In the genomic region with DNA sequence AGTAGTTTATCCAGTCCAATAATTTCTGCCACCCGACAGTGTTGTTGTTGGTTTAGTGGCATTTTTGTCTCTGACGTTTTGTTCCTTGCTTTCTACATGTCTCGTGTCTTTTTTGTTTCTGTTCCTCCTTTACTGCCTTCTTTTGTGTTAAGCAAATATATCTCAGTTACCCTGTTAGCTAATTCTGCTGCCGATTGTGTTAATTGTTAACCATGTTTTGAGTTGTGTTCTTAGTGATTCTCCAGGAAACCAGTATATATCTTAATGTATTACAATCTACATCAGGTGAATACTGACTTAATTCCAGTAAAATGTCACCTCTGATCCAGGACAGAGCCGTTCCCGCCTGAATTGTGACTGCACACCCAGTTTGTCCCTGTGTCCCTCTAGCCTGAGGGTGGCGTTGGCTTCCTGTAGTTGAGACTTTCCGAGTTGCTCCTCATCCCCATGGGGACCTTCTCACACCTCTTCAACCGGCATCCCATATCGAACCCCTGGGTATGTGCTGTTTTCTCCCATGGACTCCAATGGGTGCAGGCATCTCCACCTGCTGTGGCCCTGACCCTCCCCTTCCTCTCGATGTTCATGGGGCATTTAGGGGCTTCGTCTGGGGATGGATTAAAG, we compare ENCODE assay signal across 22 cellular contexts. TPM values are rescaled to one million over a fixed set of nuclear protein-coding genes. Genes with fewer than 3 reads are reported as not detected.
A peak's percentile ranks its signal among the peaks of the same experiment; 100 is the strongest.
DNase-seq lines count a peak whose midpoint lies in the region; ATAC-seq and TF ChIP-seq lines count a peak whose summit lies in the region.
"Had no signal": no experiment of that assay in that cellular context is flagged by ENCODE, and none has a peak within 500 bp of the region (broad histone marks: within the 10 kb centered on the region; RNA-seq: fewer than 3 reads in every experiment).

No MANE protein-coding gene starts in this region.

- DNase-seq in left ventricle myocardium superior (peak; percentile 6), heart right ventricle (no peak), H7 (peak; percentile 57), NCI-H526 (lab: John Stamatoyannopoulos, UW) (peak; percentile 78 to 86), aorta (peak; percentile 6 to 15), iPS-NIHi7 (ENCODE audit: extremely low spot score) (no peak)
- no peak for DNase-seq in stimulated activated CD4-positive, alpha-beta T cell treated with anti-CD3 and anti-CD28 coated beads, Interleukin-2, amount 100 ng/mL, for 48 hours
- DNase-seq: ACHN; activated CD8-positive, alpha-beta memory T cell treated with anti-CD3 and anti-CD28 coated beads, Interleukin-2, amount 10 ng/mL, durations not matched to agents 7 days and 5 days; activated gamma-delta T cell; CD4-positive, alpha-beta memory T cell; foreskin melanocyte; mammary epithelial cell; NCI-H187 treated with DMSO at 0.1 percent for 48 hours; NCI-H510A; T-helper 1 cell had no signal

- WGBS in heart right ventricle, 2 donors, result 62 to 68% methylated on average over 12 of the region's 12 CpGs
- 55 to 57% methylated on average over 12 of the region's 12 CpGs for WGBS in aorta, 2 donors

- no peaks in the 10 kb centered on the region for H3K9me3 ChIP-seq in heart right ventricle
- no peaks in the 10 kb centered on the region for H3K9me3 ChIP-seq in aorta (ENCODE audit: control insufficient read depth, low read length)
- H3K9me3 ChIP-seq: ascending aorta had no signal

- H3K4me1 ChIP-seq in heart right ventricle (no peaks in the 10 kb centered on the region), aorta (ENCODE audit: control insufficient read depth in 1 of 2, insufficient read depth in 2 of 2, low read length in 2 of 2) (no peaks in the 10 kb centered on the region)
- H3K4me1 ChIP-seq: ascending aorta had no signal

- H3K4me3 ChIP-seq in heart right ventricle, result no peak overlapping the region
- H3K4me3 ChIP-seq in H7 (ENCODE audit: insufficient read depth, low read depth, low read length), result no peak overlapping the region
- H3K4me3 ChIP-seq in aorta (ENCODE audit: low read length in 2 of 2), result no peak overlapping the region
- H3K4me3 ChIP-seq: ascending aorta had no signal

- peaks cover 4 to 79% (median 65%) of the 10 kb centered on the region in 7 donors for H3K27me3 ChIP-seq in heart right ventricle
- no peaks in the 10 kb centered on the region for H3K27me3 ChIP-seq in H7 (ENCODE audit: control insufficient read depth, insufficient read depth, low read length)
- no peaks in the 10 kb centered on the region for H3K27me3 ChIP-seq in aorta (ENCODE audit: control insufficient read depth in 1 of 2, insufficient read depth in 2 of 2, low read length in 1 of 2)
- H3K27me3 ChIP-seq: ascending aorta had no signal

- no peak overlapping the region for H3K27ac ChIP-seq in heart right ventricle
- H3K27ac ChIP-seq in aorta (ENCODE audit: low read depth in 1 of 2, low read length in 2 of 2), result no peak overlapping the region
- H3K27ac ChIP-seq: ascending aorta had no signal

- ATAC-seq in left ventricle myocardium superior (no peak), heart right ventricle (no peak), aorta (ENCODE audit: low FRiP score) (no peak), esophagus mucosa (no peak)
- ATAC-seq: activated CD8-positive, alpha-beta memory T cell treated with anti-CD3 and anti-CD28 coated beads, Interleukin-2, amount 10 ng/mL, durations not matched to agents 7 days and 5 days; WTC11 had no signal

- H3K36me3 ChIP-seq in heart right ventricle (no peaks in the 10 kb centered on the region), H7 (replicated peaks; ENCODE audit: control insufficient read depth, insufficient read depth, low read length) (no peaks in the 10 kb centered on the region), aorta (ENCODE audit: control insufficient read depth in 1 of 2, insufficient read depth in 2 of 2, low read length in 1 of 2) (no peaks in the 10 kb centered on the region)
- H3K36me3 ChIP-seq: ascending aorta had no signal

- intact Hi-C loops in left ventricle myocardium superior (cut with micrococcal nuclease), result no loop called here
- intact Hi-C loops in heart right ventricle (cut with DNase I), result no loop called here
- intact Hi-C loops in aorta (cut with DNase I), result no loop called here

- no peak for TF ChIP-seq CTCF in heart right ventricle (IDR thresholded peaks at IDR 0.05)

RNA-seq across cellular contexts. Expression of a gene that starts 35.8 kb away (rescaled TPM):
- not detected for total RNA-seq in left ventricle myocardium superior
- total RNA-seq in heart right ventricle, result not detected
- under 1 TPM in 1 of 2 donors, not detected in 1; 0.03 TPM for polyA plus RNA-seq in heart right ventricle
- total RNA-seq in H7 (2014; rRNA removed; shearing (Covaris generic)), result 2.1 TPM in 2 replicates
- total RNA-seq in aorta, result not detected
- polyA plus RNA-seq in aorta, result not detected
- not detected for total RNA-seq in esophagus mucosa
- total RNA-seq: activated CD8-positive, alpha-beta memory T cell treated with anti-CD3 and anti-CD28 coated beads, Interleukin-2, amount 10 ng/mL, durations not matched to agents 7 days and 5 days; ascending aorta; CD4-positive, alpha-beta memory T cell; HT-29; mammary epithelial cell; renal cortical epithelial cell had no signal
- polyA plus RNA-seq: CD4-positive, alpha-beta memory T cell; mammary epithelial cell; neural cell had no signal

Comparison
In these comparisons a context has a peak if more than half of its experiments do, and no peak if none do; other contexts are left out.
1. DNase-seq: peak in left ventricle myocardium superior (single experiment), H7 (single experiment), NCI-H526 (2 of 2) and aorta (2 of 2); none in heart right ventricle (0 of 2), stimulated activated CD4-positive, alpha-beta T cell treated with anti-CD3 and anti-CD28 coated beads, Interleukin-2, amount 100 ng/mL, for 48 hours (0 of 2) and iPS-NIHi7 (single experiment).